Comparison of ENCODE assay signal across 23 cellular contexts in the genomic region with DNA sequence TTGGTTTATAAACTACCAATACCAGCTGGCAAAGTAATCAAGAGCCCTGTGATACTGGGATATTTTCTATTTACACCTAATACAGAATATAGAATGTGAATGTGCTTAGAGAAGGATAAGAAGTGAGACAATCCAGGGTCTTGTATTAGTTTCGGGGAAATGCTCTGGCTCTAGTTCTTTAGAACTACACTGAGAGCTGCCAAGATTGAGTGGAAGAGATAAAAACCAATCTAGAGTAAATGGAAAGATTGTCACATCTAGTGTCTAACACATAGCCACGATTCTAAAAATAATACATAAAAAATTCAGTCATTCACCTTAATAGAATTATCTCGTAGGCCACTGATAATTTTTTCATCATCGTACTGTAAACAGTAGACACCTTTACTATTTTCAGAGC.
A peak's percentile ranks its signal among the peaks of the same experiment; 100 is the strongest.
DNase-seq lines count a peak whose midpoint lies in the region; ATAC-seq, FAIRE-seq and TF ChIP-seq lines count a peak whose summit lies in the region.
"Had no signal": no experiment of that assay in that cellular context is flagged by ENCODE, and none has a peak within 500 bp of the region (broad histone marks: within the 10 kb centered on the region; RNA-seq: fewer than 3 reads in every experiment).

No MANE protein-coding gene starts in this region.

- H3K27me3 ChIP-seq in mammary epithelial cell (ENCODE audit: insufficient read depth, low read length) = no peaks in the 10 kb centered on the region
- no peaks in the 10 kb centered on the region for H3K27me3 ChIP-seq in heart left ventricle
- H3K27me3 ChIP-seq in right atrium auricular region = no peaks in the 10 kb centered on the region
- no peaks in the 10 kb centered on the region for H3K27me3 ChIP-seq in right cardiac atrium (ENCODE audit: control insufficient read depth, insufficient read depth)
- H3K27me3 ChIP-seq: BLaER1 had no signal

- H3K27ac ChIP-seq in mammary epithelial cell (ENCODE audit: insufficient read depth, low read depth, low read length) (no peak overlapping the region), heart left ventricle (peak overlapping the region in 3 of 12 donors; percentile 5 to 49 (median 38)), right atrium auricular region (no peak overlapping the region), right cardiac atrium (ENCODE audit: low read length) (no peak overlapping the region)
- H3K27ac ChIP-seq: 22Rv1, BLaER1, C4-2B, GM23248 had no signal

- H3K9me3 Mint-ChIP-seq in MCF 10A (ENCODE audit: unreplicated experiment) (no peaks in the 10 kb centered on the region), progenitor cell of endocrine pancreas (ENCODE audit: low read depth) (no peaks in the 10 kb centered on the region)
- H3K9me3 Mint-ChIP-seq in stimulated activated memory B cell treated with anti-CD40 and anti-IgM and Interleukin-4, amounts not matched to agents 10 μg/mL and 1 μg/mL and 100 μg/mL, for 72 hours = no peaks in the 10 kb centered on the region
- H3K9me3 Mint-ChIP-seq: CD4-positive, CD25-positive, alpha-beta regulatory T cell; CD8-positive, alpha-beta T cell; H9 had no signal

- TF ChIP-seq CTCF in MCF 10A (IDR thresholded peaks at IDR 0.05; ENCODE audit: unreplicated experiment) = no peak
- TF ChIP-seq CTCF in mammary epithelial cell (conservative IDR thresholded peaks at IDR 0.05 in 1 of 2, IDR thresholded peaks at IDR 0.05 in 1 of 2; ENCODE audit: extremely low read depth in 1 of 2, insufficient read depth in 1 of 2, low read depth in 1 of 2, low read length in 2 of 2) = no peak
- TF ChIP-seq CTCF in heart left ventricle (IDR thresholded peaks at IDR 0.05) = no peak
- no peak for TF ChIP-seq CTCF in right atrium auricular region (IDR thresholded peaks at IDR 0.05)
- TF ChIP-seq CTCF in progenitor cell of endocrine pancreas (IDR thresholded peaks at IDR 0.05; ENCODE audit: unreplicated experiment) = no peak

- H3K9ac ChIP-seq in mammary epithelial cell (ENCODE audit: insufficient read depth, low read length) = no peak overlapping the region
- H3K9ac ChIP-seq: BLaER1, GM23248 had no signal

- no peak overlapping the region for H3K4me3 Mint-ChIP-seq in MCF 10A (ENCODE audit: unreplicated experiment)
- H3K4me3 Mint-ChIP-seq in stimulated activated memory B cell treated with anti-CD40 and anti-IgM and Interleukin-4, amounts not matched to agents 10 μg/mL and 1 μg/mL and 100 μg/mL, for 72 hours = no peak overlapping the region
- H3K4me3 Mint-ChIP-seq in progenitor cell of endocrine pancreas (ENCODE audit: low read depth) = no peak overlapping the region
- H3K4me3 Mint-ChIP-seq: B cell; CD4-positive, CD25-positive, alpha-beta regulatory T cell; CD8-positive, alpha-beta T cell; H9 had no signal

- H3K36me3 ChIP-seq in mammary epithelial cell (ENCODE audit: insufficient read depth, low read length) (peaks cover 12% of the 10 kb centered on the region), heart left ventricle (peaks cover 0 to 40% (median 0%) of the 10 kb centered on the region in 9 donors), right atrium auricular region (no peaks in the 10 kb centered on the region)

- H3K9me3 ChIP-seq in mammary epithelial cell (replicated peaks; ENCODE audit: insufficient read depth, low read length) = no peaks in the 10 kb centered on the region
- no peaks in the 10 kb centered on the region for H3K9me3 ChIP-seq in heart left ventricle
- no peaks in the 10 kb centered on the region for H3K9me3 ChIP-seq in right atrium auricular region
- H3K9me3 ChIP-seq in right cardiac atrium (ENCODE audit: control insufficient read depth, low read length) = no peaks in the 10 kb centered on the region
- H3K9me3 ChIP-seq: BLaER1, Caco-2 had no signal

- H2AFZ ChIP-seq in mammary epithelial cell (ENCODE audit: low read depth, low read length) = no peak overlapping the region
- H2AFZ ChIP-seq: GM23248 had no signal

- FAIRE-seq in GM19239 (lab: Jason Lieb, UNC) = no peak
- FAIRE-seq: A204.1, G401.6, GM12892 had no signal

- in situ Hi-C loops in mammary epithelial cell (cut with MboI; ENCODE audit: low sequenced_read_pairs in 2 of 2) = no loop called here

- no peak for TF ChIP-seq POLR2A in heart left ventricle (IDR thresholded peaks at IDR 0.05)

- BruUV-seq in MCF 10A (replicated peaks; lab: Mats Ljungman, UMichigan) (no TSS peak), mammary epithelial cell (replicated peaks; lab: Mats Ljungman, UMichigan) (no TSS peak)

- no peak overlapping the region for H3K4me3 ChIP-seq in mammary epithelial cell (replicated peaks in 1 of 3; ENCODE audit: insufficient read depth in 1 of 3, low read depth in 2 of 3, low read length in 3 of 3)
- H3K4me3 ChIP-seq in heart left ventricle = no peak overlapping the region
- no peak overlapping the region for H3K4me3 ChIP-seq in right atrium auricular region
- H3K4me3 ChIP-seq in right cardiac atrium (ENCODE audit: low read length) = no peak overlapping the region
- H3K4me3 ChIP-seq: BLaER1, GM23248 had no signal

- H3K79me2 ChIP-seq in mammary epithelial cell (ENCODE audit: insufficient read depth, low read length) = peaks cover 4% of the 10 kb centered on the region

- peak overlapping the region; percentile 37 for H3K27ac Mint-ChIP-seq in MCF 10A (ENCODE audit: low read depth, unreplicated experiment)
- peak overlapping the region; percentile 6 for H3K27ac Mint-ChIP-seq in stimulated activated memory B cell treated with anti-CD40 and anti-IgM and Interleukin-4, amounts not matched to agents 10 μg/mL and 1 μg/mL and 100 μg/mL, for 72 hours
- H3K27ac Mint-ChIP-seq in progenitor cell of endocrine pancreas = no peak overlapping the region
- H3K27ac Mint-ChIP-seq: B cell; CD8-positive, alpha-beta T cell had no signal

- DNase-seq in MCF 10A (ENCODE audit: unreplicated experiment) (no peak), mammary epithelial cell (no peak), heart left ventricle (no peak), right atrium auricular region (ENCODE audit: low spot score) (no peak), right cardiac atrium (no peak), GM19239 (ENCODE audit: insufficient read length, low spot score) (no peak), progenitor cell of endocrine pancreas (ENCODE audit: low spot score, unreplicated experiment) (no peak)
- DNase-seq: Caco-2; CD4-positive, CD25-positive, alpha-beta regulatory T cell; CD8-positive, alpha-beta T cell; DMS153; DND-41; GM23248; H9 had no signal

- H3K4me1 ChIP-seq in mammary epithelial cell (ENCODE audit: insufficient read depth, low read length) (no peaks in the 10 kb centered on the region), heart left ventricle (peaks cover 0 to 48% (median 19%) of the 10 kb centered on the region in 12 donors), right atrium auricular region (peaks cover 0 to 17% of the 10 kb centered on the region in 2 donors), right cardiac atrium (ENCODE audit: control insufficient read depth, insufficient read depth, low read length) (peaks cover 2% of the 10 kb centered on the region)
- H3K4me1 ChIP-seq: BLaER1, Caco-2 had no signal

- no peaks in the 10 kb centered on the region for H4K20me1 ChIP-seq in mammary epithelial cell (ENCODE audit: insufficient read depth, low read length)

- intact Hi-C loops in MCF 10A (cut with micrococcal nuclease) = no loop called here
- intact Hi-C loops in mammary epithelial cell (cut with micrococcal nuclease) = no loop called here
- intact Hi-C loops in heart left ventricle (cut with DNase I) = no loop called here
- intact Hi-C loops in right cardiac atrium (cut with DNase I) = no loop called here

- H3K27me3 Mint-ChIP-seq in MCF 10A (ENCODE audit: insufficient read depth, unreplicated experiment) = no peaks in the 10 kb centered on the region
- H3K27me3 Mint-ChIP-seq in stimulated activated memory B cell treated with anti-CD40 and anti-IgM and Interleukin-4, amounts not matched to agents 10 μg/mL and 1 μg/mL and 100 μg/mL, for 72 hours = no peaks in the 10 kb centered on the region
- H3K27me3 Mint-ChIP-seq in progenitor cell of endocrine pancreas = no peaks in the 10 kb centered on the region
- H3K27me3 Mint-ChIP-seq: B cell; CD4-positive, CD25-positive, alpha-beta regulatory T cell had no signal

- H3K4me1 Mint-ChIP-seq in MCF 10A (ENCODE audit: insufficient read depth, unreplicated experiment) (no peaks in the 10 kb centered on the region), progenitor cell of endocrine pancreas (ENCODE audit: low read depth) (no peaks in the 10 kb centered on the region)
- no peaks in the 10 kb centered on the region for H3K4me1 Mint-ChIP-seq in stimulated activated memory B cell treated with anti-CD40 and anti-IgM and Interleukin-4, amounts not matched to agents 10 μg/mL and 1 μg/mL and 100 μg/mL, for 72 hours
- H3K4me1 Mint-ChIP-seq: B cell, H9 had no signal

- POLR2A ChIA-PET in MCF 10A (lab: Yijun Ruan, JAX) = interaction anchor here (0.5 to 1.4 kb wide), 3 partner anchors 9 to 436 kb away, joined by 3 to 5 read pairs (median 3); no protein-coding TSS in a partner anchor

- CTCF ChIA-PET in MCF 10A (lab: Yijun Ruan, JAX) (interaction anchor here (1.0 to 1.9 kb wide), 6 partner anchors 15 to 473 kb away, joined by 3 to 8 read pairs (median 4); no protein-coding TSS in a partner anchor), mammary epithelial cell (lab: Charles Lee; ENCODE audit: low non-redundant PET) (no interaction called here)

- H3K4me2 ChIP-seq in mammary epithelial cell (ENCODE audit: insufficient read depth, low read depth, low read length) = no peak overlapping the region
- H3K4me2 ChIP-seq: BLaER1 had no signal

- ATAC-seq in heart left ventricle (peak in 3 of 4 donors; percentile 22 to 72 (median 69)), right cardiac atrium (peak; percentile 17 to 35)
- no peak for ATAC-seq in stimulated activated memory B cell treated with anti-CD40 and anti-IgM and Interleukin-4, amounts not matched to agents 10 μg/mL and 1 μg/mL and 100 μg/mL, for 72 hours
- ATAC-seq: CD8-positive, alpha-beta T cell; HCT116 had no signal

- WGBS in mammary epithelial cell (ENCODE audit: low coverage, missing lambda C conversion rate) = 97% methylated on average over 4 of the region's 4 CpGs
- 43 to 51% (median 49%) methylated on average over 4 of the region's 4 CpGs for WGBS in heart left ventricle, 4 donors
- 47% methylated on average over 4 of the region's 4 CpGs for whole genome bisulfite sequencing in right cardiac atrium

- H3K36me3 Mint-ChIP-seq in MCF 10A (ENCODE audit: insufficient read depth, unreplicated experiment) (peaks cover 60% of the 10 kb centered on the region), progenitor cell of endocrine pancreas (ENCODE audit: insufficient read depth) (peaks cover 11% of the 10 kb centered on the region)
- H3K36me3 Mint-ChIP-seq in stimulated activated memory B cell treated with anti-CD40 and anti-IgM and Interleukin-4, amounts not matched to agents 10 μg/mL and 1 μg/mL and 100 μg/mL, for 72 hours = peaks cover 50% of the 10 kb centered on the region

- dilution Hi-C loops in mammary epithelial cell (cut with HindIII; ENCODE audit: low sequenced_read_pairs) = no loop called here
